Comparison of ENCODE assay signal across 8 cellular contexts in genomic region chr13:33678906-33679657, GRCh38.
DNase-seq lines count a peak whose midpoint lies in the region; ATAC-seq, FAIRE-seq and TF ChIP-seq lines count a peak whose summit lies in the region.

No MANE protein-coding gene starts in this region.

- H3K27ac Mint-ChIP-seq in activated CD8-positive, alpha-beta T cell treated with anti-CD3 and anti-CD28 coated beads for 36 hours: peak overlapping the region; percentile 85

- no peaks in the 10 kb centered on the region for H3K9me3 Mint-ChIP-seq in activated CD8-positive, alpha-beta T cell treated with anti-CD3 and anti-CD28 coated beads for 36 hours

- H3K9me3 ChIP-seq in pancreas: no peaks in the 10 kb centered on the region

- peak overlapping the region; percentile 51 to 90 (median 71) for H3K27ac ChIP-seq in pancreas

- no peaks in the 10 kb centered on the region for H3K36me3 Mint-ChIP-seq in activated CD8-positive, alpha-beta T cell treated with anti-CD3 and anti-CD28 coated beads for 36 hours (ENCODE audit: low read depth)

- TF ChIP-seq CTCF in activated CD8-positive, alpha-beta T cell treated with anti-CD3 and anti-CD28 coated beads for 36 hours (IDR thresholded peaks at IDR 0.05): no peak
- TF ChIP-seq CTCF in fibroblast of mammary gland (conservative IDR thresholded peaks at IDR 0.05; ENCODE audit: control insufficient read depth, insufficient read depth, low read depth, low read length) (no peak), pancreas (IDR thresholded peaks at IDR 0.05) (no peak)

- peak overlapping the region; percentile 69 for H3K4me3 Mint-ChIP-seq in activated CD8-positive, alpha-beta T cell treated with anti-CD3 and anti-CD28 coated beads for 36 hours

- DNase-seq in GF-D8 (lab: John Stamatoyannopoulos, UW): peak; percentile 88
- DNase-seq in activated CD8-positive, alpha-beta T cell treated with anti-CD3 and anti-CD28 coated beads for 36 hours: peak; percentile 87
- peak; percentile 71 for DNase-seq in fibroblast of mammary gland (ENCODE audit: low read depth)
- peak; percentile 40 to 88 (median 72) for DNase-seq in pancreas
- peak; percentile 63 for DNase-seq in urothelium cell line (ENCODE audit: low spot score)
- no peak for DNase-seq in NCI-H2081 treated with DMSO at 0.1 percent for 48 hours (lab: John Stamatoyannopoulos, UW)

- no peaks in the 10 kb centered on the region for H3K27me3 ChIP-seq in pancreas

- FAIRE-seq in pancreas (lab: Jason Lieb, UNC): no peak
- FAIRE-seq in urothelium cell line (lab: Jason Lieb, UNC): no peak

- peak; percentile 67; the same call in 1 of the 2 replicates for TF ChIP-seq EP300 in Ishikawa (IDR thresholded peaks at IDR 0.05; ENCODE audit: borderline replicate concordance)

- no peaks in the 10 kb centered on the region for H3K36me3 ChIP-seq in pancreas

- TF ChIP-seq RAD21 in Ishikawa (IDR thresholded peaks at IDR 0.05; ENCODE audit: low read depth): no peak

- no peak overlapping the region for H3K4me3 ChIP-seq in fibroblast of mammary gland (ENCODE audit: control insufficient read depth, low read depth, low read length)
- peak overlapping the region in 2 of 4 donors; percentile 20 for H3K4me3 ChIP-seq in pancreas

- 9% methylated on average over 11 of the region's 11 CpGs for WGBS in pancreas, 2 donors

- POLR2A ChIA-PET in activated CD8-positive, alpha-beta T cell treated with anti-CD3 and anti-CD28 coated beads for 36 hours (lab: Charles Lee): no interaction called here

- CTCF ChIA-PET in activated CD8-positive, alpha-beta T cell treated with anti-CD3 and anti-CD28 coated beads for 36 hours (lab: Charles Lee): interaction anchor here (1.3 to 2.9 kb wide), 3 partner anchors 44 to 450 kb away, joined by 3 to 13 read pairs (median 6); no protein-coding TSS in a partner anchor

- H3K27me3 Mint-ChIP-seq in activated CD8-positive, alpha-beta T cell treated with anti-CD3 and anti-CD28 coated beads for 36 hours: peaks cover 13% of the 10 kb centered on the region

- H3K4me1 Mint-ChIP-seq in activated CD8-positive, alpha-beta T cell treated with anti-CD3 and anti-CD28 coated beads for 36 hours (ENCODE audit: low read depth): peaks cover 20% of the 10 kb centered on the region

- ATAC-seq in GM21576 (IDR thresholded peaks at IDR 0.05; ENCODE audit: unreplicated experiment) (peak; percentile 96), pancreas (peak; percentile 68 to 82 (median 79))
- peak; percentile 92 for ATAC-seq in activated CD8-positive, alpha-beta T cell treated with anti-CD3 and anti-CD28 coated beads for 36 hours

- intact Hi-C loops in activated CD8-positive, alpha-beta T cell treated with anti-CD3 and anti-CD28 coated beads for 36 hours (cut with micrococcal nuclease): loop anchor here (10.0 kb wide), 1 partner anchor 64 kb away; no protein-coding TSS in a partner anchor
- intact Hi-C loops in pancreas (cut with DNase I): no loop called here

- peaks cover 22 to 31% (median 24%) of the 10 kb centered on the region in 3 donors for H3K4me1 ChIP-seq in pancreas

TF ChIP-seq in Ishikawa, 13 proteins besides CTCF, POLR2A, EP300 and RAD21:
- TF ChIP-seq TCF12 (IDR thresholded peaks at IDR 0.05; ENCODE audit: low read depth) (peak; percentile 62; the same call in 1 of the 2 replicates), MAX (IDR thresholded peaks at IDR 0.05) (peak; percentile 75), USF1 (IDR thresholded peaks at IDR 0.05) (no peak), TEAD4 (IDR thresholded peaks at IDR 0.05) (0 out of 2 replicates have a peak, but pooled peaks have one; percentile 35)
